ENCODE assay signal across 27 cellular contexts in the genomic region with DNA sequence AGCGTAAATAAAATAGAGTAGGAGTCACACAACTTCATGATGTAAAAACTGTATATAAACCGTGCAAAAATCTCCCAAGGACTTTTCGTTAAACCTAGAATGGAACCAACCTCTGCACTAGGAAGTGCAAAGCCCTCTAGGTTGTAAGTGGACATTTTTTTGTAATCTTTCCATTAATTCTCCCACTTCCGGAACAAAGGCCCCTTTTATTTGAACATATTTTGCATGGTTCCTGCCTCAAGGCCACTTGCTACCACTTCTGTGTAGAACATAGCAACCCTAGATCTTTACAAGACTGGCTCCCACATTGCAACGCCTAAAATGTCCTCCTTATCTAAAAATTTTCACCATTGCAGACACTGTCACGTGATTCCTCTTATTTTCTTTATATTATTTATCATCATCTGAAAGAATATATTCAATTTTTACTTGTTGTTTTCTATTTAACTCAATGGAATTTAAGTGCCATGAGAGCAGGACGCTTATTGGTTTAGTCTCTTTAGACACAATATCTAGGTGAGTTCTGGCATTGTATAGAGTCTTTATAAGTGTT.
DNase-seq lines count a peak whose midpoint lies in the region; ATAC-seq, FAIRE-seq and TF ChIP-seq lines count a peak whose summit lies in the region.
"Had no signal": no experiment of that assay in that cellular context is flagged by ENCODE, and none has a peak within 500 bp of the region (broad histone marks: within the 10 kb centered on the region; RNA-seq: fewer than 3 reads in every experiment).

No MANE protein-coding gene starts in this region.

- H4K20me1 ChIP-seq in K562 (replicated peaks; ENCODE audit: control insufficient read depth, insufficient read depth, low read length) (no peaks in the 10 kb centered on the region), smooth muscle cell (ENCODE audit: low read depth) (no peaks in the 10 kb centered on the region)
- H4K20me1 ChIP-seq: BLaER1 had no signal

- in situ Hi-C loops in K562 (cut with MboI), result no loop called here

- H2AFZ ChIP-seq in K562 (ENCODE audit: low read depth, low read length) (no peak overlapping the region), smooth muscle cell (ENCODE audit: low read depth) (no peak overlapping the region)

- no peaks in the 10 kb centered on the region for H3F3A ChIP-seq in smooth muscle cell (ENCODE audit: low read depth)

- no peak for ATAC-seq in K562
- no peak for ATAC-seq in GM21737 (IDR thresholded peaks at IDR 0.05; ENCODE audit: unreplicated experiment)
- ATAC-seq: GM12878 had no signal

- DNase-seq in COLO829 (ENCODE audit: low spot score) (peak; percentile 53), NCI-H1048 (lab: John Stamatoyannopoulos, UW) (peak; percentile 6), K562 (ENCODE audit: extremely low read depth in 1 of 4, low spot score in 3 of 4) (no peak), foreskin melanocyte (peak; percentile 70), DMS153 (lab: John Stamatoyannopoulos, UW) (no peak), smooth muscle cell (lab: John Stamatoyannopoulos, UW; ENCODE audit: unreplicated experiment) (no peak), MG63 (no peak)
- DNase-seq: 8988T; ACHN; BE2C; C1 segment of cervical spinal cord; Caco-2; Calu3; CD4-positive, alpha-beta memory T cell; CD4-positive, CD25-positive, alpha-beta regulatory T cell; CD8-positive, alpha-beta memory T cell; DMS53; DMS79; DND-41; EL; GDM1 had no signal

- no peaks in the 10 kb centered on the region for H3K9me1 ChIP-seq in K562 (ENCODE audit: control insufficient read depth, insufficient read depth, low read length)

- TF ChIP-seq CTCF in K562 (IDR thresholded peaks at IDR 0.05 in 2 of 3, conservative IDR thresholded peaks at IDR 0.05 in 1 of 3; ENCODE audit: insufficient read depth in 2 of 3, low read depth in 1 of 3, low read length in 3 of 3) (no peak), smooth muscle cell (IDR thresholded peaks at IDR 0.05; ENCODE audit: borderline replicate concordance, insufficient read depth, poor library complexity, severe bottlenecking) (no peak)

- CTCF ChIA-PET in K562 (lab: Yijun Ruan, JAX; ENCODE audit: low intra/inter-chr PET ratio), result no interaction called here

- H3K27me3 ChIP-seq in K562 (ENCODE audit: control insufficient read depth in 2 of 2, insufficient read depth in 2 of 2, low read length in 2 of 2) (no peaks in the 10 kb centered on the region), smooth muscle cell (ENCODE audit: low read depth) (no peaks in the 10 kb centered on the region), MG63 (no peaks in the 10 kb centered on the region)
- H3K27me3 ChIP-seq: BE2C, BLaER1 had no signal

- TF ChIP-seq EP300 in K562 (IDR thresholded peaks at IDR 0.05; ENCODE audit: low read length), result no peak

- FAIRE-seq in K562 (lab: Jason Lieb, UNC), result no peak
- FAIRE-seq: D721Med, GM12878, GM12892, GM18507 had no signal

- TF ChIP-seq POLR2A in K562 (conservative IDR thresholded peaks at IDR 0.05), result no peak

- H3K36me3 ChIP-seq in K562 (ENCODE audit: control insufficient read depth, insufficient read depth, low read length) (no peaks in the 10 kb centered on the region), smooth muscle cell (ENCODE audit: low read depth) (no peaks in the 10 kb centered on the region), MG63 (no peaks in the 10 kb centered on the region)
- H3K36me3 ChIP-seq: BE2C, BLaER1 had no signal

- 1% methylated on average over 7 of the region's 7 CpGs for WGBS in K562 (ENCODE audit: insufficient coverage, low coverage, missing lambda C conversion rate)
- WGBS in smooth muscle cell (ENCODE audit: low lambda C conversion rate), result 83% methylated on average over 7 of the region's 7 CpGs

- H3K4me2 ChIP-seq in K562 (ENCODE audit: insufficient read depth, low read length) (no peak overlapping the region), smooth muscle cell (no peak overlapping the region)
- H3K4me2 ChIP-seq: BLaER1 had no signal

- no peak overlapping the region for H3K4me3 ChIP-seq in K562
- H3K4me3 ChIP-seq in smooth muscle cell, result no peak overlapping the region
- H3K4me3 ChIP-seq in MG63, result no peak overlapping the region
- H3K4me3 ChIP-seq: BLaER1, GM12878 had no signal

- no peak for TF ChIP-seq RAD21 in K562 (CRISPR knock-in tag; conservative IDR thresholded peaks at IDR 0.05 in 1 of 2, IDR thresholded peaks at IDR 0.05 in 1 of 2)

- intact Hi-C loops in K562 (cut with micrococcal nuclease), result no loop called here

- H3K27ac ChIP-seq in K562 (ENCODE audit: extremely low read depth, low read depth, low read length) (no peak overlapping the region), smooth muscle cell (ENCODE audit: low read depth) (no peak overlapping the region)
- H3K27ac ChIP-seq: BLaER1 had no signal

- H3K9ac ChIP-seq in K562 (ENCODE audit: insufficient read depth in 1 of 2, low read depth in 2 of 2, low read length in 2 of 2), result no peak overlapping the region
- no peak overlapping the region for H3K9ac ChIP-seq in smooth muscle cell (ENCODE audit: low read depth)
- H3K9ac ChIP-seq: BLaER1 had no signal

- BruUV-seq in K562 (replicated peaks; lab: Mats Ljungman, UMichigan), result no TSS peak

- H3K9me3 ChIP-seq in K562 (replicated peaks; ENCODE audit: control insufficient read depth, insufficient read depth, low read depth, low read length) (no peaks in the 10 kb centered on the region), smooth muscle cell (replicated peaks; ENCODE audit: low read depth) (no peaks in the 10 kb centered on the region), MG63 (no peaks in the 10 kb centered on the region)
- H3K9me3 ChIP-seq: BE2C, BLaER1 had no signal

- POLR2A ChIA-PET in K562 (lab: Yijun Ruan, JAX), result no interaction called here

- H3K79me2 ChIP-seq in K562 (ENCODE audit: control insufficient read depth, insufficient read depth, low read length) (no peaks in the 10 kb centered on the region), smooth muscle cell (ENCODE audit: low read depth) (no peaks in the 10 kb centered on the region)

- H3K4me1 ChIP-seq in K562 (replicated peaks in 1 of 2; ENCODE audit: control insufficient read depth in 2 of 2, insufficient read depth in 2 of 2, low read length in 2 of 2) (no peaks in the 10 kb centered on the region), smooth muscle cell (ENCODE audit: low read depth) (no peaks in the 10 kb centered on the region)
- H3K4me1 ChIP-seq: BE2C, BLaER1 had no signal

TF ChIP-seq in K562, 482 proteins besides CTCF, POLR2A, EP300 and RAD21:
- TF ChIP-seq, protein P1, sequence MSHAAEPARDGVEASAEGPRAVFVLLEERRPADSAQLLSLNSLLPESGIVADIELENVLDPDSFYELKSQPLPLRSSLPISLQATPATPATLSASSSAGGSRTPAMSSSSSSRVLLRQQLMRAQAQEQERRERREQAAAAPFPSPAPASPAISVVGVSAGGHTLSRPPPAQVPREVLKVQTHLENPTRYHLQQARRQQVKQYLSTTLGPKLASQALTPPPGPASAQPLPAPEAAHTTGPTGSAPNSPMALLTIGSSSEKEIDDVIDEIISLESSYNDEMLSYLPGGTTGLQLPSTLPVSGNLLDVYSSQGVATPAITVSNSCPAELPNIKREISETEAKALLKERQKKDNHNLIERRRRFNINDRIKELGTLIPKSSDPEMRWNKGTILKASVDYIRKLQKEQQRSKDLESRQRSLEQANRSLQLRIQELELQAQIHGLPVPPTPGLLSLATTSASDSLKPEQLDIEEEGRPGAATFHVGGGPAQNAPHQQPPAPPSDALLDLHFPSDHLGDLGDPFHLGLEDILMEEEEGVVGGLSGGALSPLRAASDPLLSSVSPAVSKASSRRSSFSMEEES (CRISPR knock-in tag; IDR thresholded peaks at IDR 0.05), result peak; percentile 66
- TF ChIP-seq, protein P2, sequence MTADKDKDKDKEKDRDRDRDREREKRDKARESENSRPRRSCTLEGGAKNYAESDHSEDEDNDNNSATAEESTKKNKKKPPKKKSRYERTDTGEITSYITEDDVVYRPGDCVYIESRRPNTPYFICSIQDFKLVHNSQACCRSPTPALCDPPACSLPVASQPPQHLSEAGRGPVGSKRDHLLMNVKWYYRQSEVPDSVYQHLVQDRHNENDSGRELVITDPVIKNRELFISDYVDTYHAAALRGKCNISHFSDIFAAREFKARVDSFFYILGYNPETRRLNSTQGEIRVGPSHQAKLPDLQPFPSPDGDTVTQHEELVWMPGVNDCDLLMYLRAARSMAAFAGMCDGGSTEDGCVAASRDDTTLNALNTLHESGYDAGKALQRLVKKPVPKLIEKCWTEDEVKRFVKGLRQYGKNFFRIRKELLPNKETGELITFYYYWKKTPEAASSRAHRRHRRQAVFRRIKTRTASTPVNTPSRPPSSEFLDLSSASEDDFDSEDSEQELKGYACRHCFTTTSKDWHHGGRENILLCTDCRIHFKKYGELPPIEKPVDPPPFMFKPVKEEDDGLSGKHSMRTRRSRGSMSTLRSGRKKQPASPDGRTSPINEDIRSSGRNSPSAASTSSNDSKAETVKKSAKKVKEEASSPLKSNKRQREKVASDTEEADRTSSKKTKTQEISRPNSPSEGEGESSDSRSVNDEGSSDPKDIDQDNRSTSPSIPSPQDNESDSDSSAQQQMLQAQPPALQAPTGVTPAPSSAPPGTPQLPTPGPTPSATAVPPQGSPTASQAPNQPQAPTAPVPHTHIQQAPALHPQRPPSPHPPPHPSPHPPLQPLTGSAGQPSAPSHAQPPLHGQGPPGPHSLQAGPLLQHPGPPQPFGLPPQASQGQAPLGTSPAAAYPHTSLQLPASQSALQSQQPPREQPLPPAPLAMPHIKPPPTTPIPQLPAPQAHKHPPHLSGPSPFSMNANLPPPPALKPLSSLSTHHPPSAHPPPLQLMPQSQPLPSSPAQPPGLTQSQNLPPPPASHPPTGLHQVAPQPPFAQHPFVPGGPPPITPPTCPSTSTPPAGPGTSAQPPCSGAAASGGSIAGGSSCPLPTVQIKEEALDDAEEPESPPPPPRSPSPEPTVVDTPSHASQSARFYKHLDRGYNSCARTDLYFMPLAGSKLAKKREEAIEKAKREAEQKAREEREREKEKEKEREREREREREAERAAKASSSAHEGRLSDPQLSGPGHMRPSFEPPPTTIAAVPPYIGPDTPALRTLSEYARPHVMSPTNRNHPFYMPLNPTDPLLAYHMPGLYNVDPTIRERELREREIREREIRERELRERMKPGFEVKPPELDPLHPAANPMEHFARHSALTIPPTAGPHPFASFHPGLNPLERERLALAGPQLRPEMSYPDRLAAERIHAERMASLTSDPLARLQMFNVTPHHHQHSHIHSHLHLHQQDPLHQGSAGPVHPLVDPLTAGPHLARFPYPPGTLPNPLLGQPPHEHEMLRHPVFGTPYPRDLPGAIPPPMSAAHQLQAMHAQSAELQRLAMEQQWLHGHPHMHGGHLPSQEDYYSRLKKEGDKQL (CRISPR knock-in tag; IDR thresholded peaks at IDR 0.05; ENCODE audit: borderline replicate concordance), result no peak

Comparison
In these comparisons a context has a peak if more than half of its experiments do, and no peak if none do; other contexts are left out.
1. DNase-seq: peak in COLO829 (single experiment), NCI-H1048 (single experiment) and foreskin melanocyte (single experiment); none in K562 (0 of 4), DMS153 (single experiment), smooth muscle cell (single experiment) and MG63 (single experiment).